1 cellular context compared by ENCODE assay signal in genomic region chr9:92187390-92187789, GRCh38.
TF ChIP-seq lines count a peak whose summit lies in the region.

No MANE protein-coding gene starts in this region.

TF ChIP-seq in GM12878, 131 proteins besides CTCF, POLR2A, EP300 and RAD21 (continued from another document):
- TF ChIP-seq BCLAF1 (IDR thresholded peaks at IDR 0.05) (no peak), CHD1 (IDR thresholded peaks at IDR 0.05; ENCODE audit: low read depth, low read length) (no peak)
TF ChIP-seq in GM12878: peak in this region for 0.
